In the genomic region with DNA sequence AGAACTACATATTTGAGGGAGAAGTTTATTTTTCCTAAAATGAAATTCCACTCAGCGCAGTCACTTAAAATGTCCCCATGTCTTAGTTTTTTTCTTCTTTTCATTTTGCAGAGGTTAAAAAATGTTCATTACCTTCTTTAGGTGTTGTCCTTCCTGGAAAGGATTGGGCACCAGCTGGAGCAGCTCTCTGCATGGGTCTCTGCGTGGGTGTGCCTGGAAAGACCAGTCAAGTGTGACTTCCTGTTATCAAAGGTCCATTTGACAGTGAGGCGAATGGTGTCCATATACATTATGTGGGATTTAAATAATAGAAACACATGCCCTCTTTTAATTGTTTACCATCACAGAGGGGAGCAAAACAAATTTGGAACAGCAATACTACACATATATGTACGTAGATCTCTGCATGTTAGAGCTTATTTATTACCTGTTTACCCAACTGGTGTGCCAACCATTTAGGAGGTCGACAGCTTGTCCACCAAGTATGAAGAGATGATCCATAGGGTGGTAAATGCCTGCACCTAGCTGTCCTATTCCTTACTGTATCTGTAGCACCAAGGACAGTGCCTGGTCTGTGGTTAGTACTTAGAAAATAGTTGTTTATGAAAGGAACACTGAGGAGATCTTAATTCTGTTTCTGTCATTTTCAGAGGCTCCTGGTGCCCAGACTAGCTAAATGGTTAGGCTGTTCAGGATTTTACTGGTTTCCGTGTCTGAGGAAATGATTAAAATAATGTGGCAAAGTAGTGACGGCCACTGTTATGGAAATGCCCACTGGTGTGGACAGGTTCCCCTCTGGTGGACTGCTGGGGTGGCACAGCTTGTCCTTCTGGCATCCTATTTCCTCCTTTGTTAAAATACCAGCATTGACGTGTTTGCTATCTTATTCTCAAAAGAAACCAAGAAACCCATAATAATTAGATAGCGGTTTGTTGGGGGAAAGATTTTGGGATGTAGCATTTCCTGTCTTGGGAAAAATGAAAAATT, we compare ENCODE assay signal across 8 cellular contexts.
DNase-seq lines count a peak whose midpoint lies in the region; TF ChIP-seq lines count a peak whose summit lies in the region.

No MANE protein-coding gene starts in this region.

- H2BK12ac ChIP-seq in trophoblast cell (ENCODE audit: low read length) = no peak overlapping the region

- POLR2A ChIA-PET in AG04450 (lab: Yijun Ruan, JAX) = no interaction called here

- H3K23ac ChIP-seq in trophoblast cell (ENCODE audit: low read length) = no peak overlapping the region

- H4K12ac ChIP-seq in trophoblast cell (ENCODE audit: low read depth, low read length) = no peak overlapping the region

- H3K9me2 ChIP-seq in GM23248 (ENCODE audit: insufficient read depth) = no peaks in the 10 kb centered on the region

- H3K14ac ChIP-seq in trophoblast cell (ENCODE audit: low read length) = no peak overlapping the region

- H4K91ac ChIP-seq in trophoblast cell (ENCODE audit: low read depth, low read length) = no peak overlapping the region

- H2BK5ac ChIP-seq in trophoblast cell (ENCODE audit: low read depth, low read length, poor library complexity) = no peak overlapping the region

- H2BK120ac ChIP-seq in trophoblast cell (ENCODE audit: insufficient read depth, low read length, poor library complexity) = no peak overlapping the region

- H2AFZ ChIP-seq in GM23248 (no peak overlapping the region), trophoblast cell (ENCODE audit: insufficient read depth, low read length, poor library complexity) (no peak overlapping the region)

- TF ChIP-seq CTCF in AG04450 (IDR thresholded peaks at IDR 0.05; ENCODE audit: low read depth, low read length) = peak; percentile 24; the same call in 1 of the 2 replicates
- TF ChIP-seq CTCF in fibroblast of villous mesenchyme (IDR thresholded peaks at IDR 0.05; ENCODE audit: insufficient read depth, low read depth, low read length) = peak; percentile 30

- H3K18ac ChIP-seq in trophoblast cell (ENCODE audit: low read length) = no peak overlapping the region

- H3K9ac ChIP-seq in GM23248 = no peak overlapping the region
- no peak overlapping the region for H3K9ac ChIP-seq in trophoblast cell (ENCODE audit: low read length)

- in situ Hi-C loops in GM23248 (cut with MboI) = no loop called here

- no peaks in the 10 kb centered on the region for H3F3A ChIP-seq in GM23248 (ENCODE audit: insufficient read depth)

- no peaks in the 10 kb centered on the region for H3K79me2 ChIP-seq in GM23248 (ENCODE audit: insufficient read depth)
- H3K79me2 ChIP-seq in trophoblast cell (ENCODE audit: control insufficient read depth, insufficient read depth, low read length, poor library complexity) = no peaks in the 10 kb centered on the region

- H4K8ac ChIP-seq in trophoblast cell (ENCODE audit: low read depth, low read length) = no peak overlapping the region

- no peaks in the 10 kb centered on the region for H3K79me1 ChIP-seq in trophoblast cell (ENCODE audit: low read length)

- no peaks in the 10 kb centered on the region for H4K20me1 ChIP-seq in GM23248 (ENCODE audit: insufficient read depth)

- H3K4ac ChIP-seq in trophoblast cell (ENCODE audit: low read depth, low read length) = no peak overlapping the region

- H2AK5ac ChIP-seq in trophoblast cell (ENCODE audit: low read length) = no peak overlapping the region

- no peaks in the 10 kb centered on the region for H3K36me3 ChIP-seq in GM23248 (ENCODE audit: low read depth)
- H3K36me3 ChIP-seq in trophoblast cell (ENCODE audit: control insufficient read depth in 1 of 2, insufficient read depth in 2 of 2, low read length in 2 of 2) = no peaks in the 10 kb centered on the region

- no peak for DNase-seq in AG04450 (ENCODE audit: low read depth, low spot score)
- peak; percentile 58 for DNase-seq in GM23248
- DNase-seq in RPMI7951 (ENCODE audit: low read depth) = peak; percentile 2
- no peak for DNase-seq in fibroblast of villous mesenchyme (ENCODE audit: low read depth)
- DNase-seq in trophoblast cell = no peak
- no peak for DNase-seq in NCI-H2171 treated with DMSO at 0.1 percent for 48 hours (lab: John Stamatoyannopoulos, UW)
- DNase-seq in foreskin melanocyte = no peak
- no peak for DNase-seq in NCI-H524 treated with DMSO at 0.1 percent for 48 hours (lab: John Stamatoyannopoulos, UW)

- H3K27ac ChIP-seq in AG04450 (ENCODE audit: low read depth, low read length) = no peak overlapping the region
- H3K27ac ChIP-seq in GM23248 = no peak overlapping the region
- no peak overlapping the region for H3K27ac ChIP-seq in trophoblast cell (ENCODE audit: low read depth, low read length)

- CTCF ChIA-PET in AG04450 (lab: Charles Lee) = interaction anchor here (1.4 to 2.0 kb wide), 3 partner anchors 18 to 490 kb away, joined by 4 to 6 read pairs (median 4); no protein-coding TSS in a partner anchor

- no peak overlapping the region for H3K4me2 ChIP-seq in GM23248 (ENCODE audit: unreplicated experiment)
- H3K4me2 ChIP-seq in trophoblast cell (ENCODE audit: low read length) = no peak overlapping the region

- H3K27me3 ChIP-seq in AG04450 (ENCODE audit: control insufficient read depth, insufficient read depth, low read length) = no peaks in the 10 kb centered on the region
- H3K27me3 ChIP-seq in GM23248 (replicated peaks; ENCODE audit: insufficient read depth) = no peaks in the 10 kb centered on the region
- no peaks in the 10 kb centered on the region for H3K27me3 ChIP-seq in trophoblast cell (ENCODE audit: insufficient read depth, low read length)

- H3K4me3 ChIP-seq in AG04450 (ENCODE audit: low read depth, low read length) = no peak overlapping the region
- H3K4me3 ChIP-seq in GM23248 = no peak overlapping the region
- no peak overlapping the region for H3K4me3 ChIP-seq in fibroblast of villous mesenchyme (ENCODE audit: low read depth, low read length)
- H3K4me3 ChIP-seq in trophoblast cell (ENCODE audit: low read depth, low read length) = no peak overlapping the region

- 49 to 50% methylated on average over 9 of the region's 9 CpGs for WGBS in GM23248 (ENCODE audit: low coverage in 1 of 2, low lambda C conversion rate in 2 of 2, missing lambda C conversion rate in 2 of 2), 2 experiments
- WGBS in trophoblast cell (ENCODE audit: extremely low coverage, insufficient coverage, insufficient read length) = no CpG with 5 or more reads among the region's 9 CpGs

- H3K9me3 ChIP-seq in AG04450 (ENCODE audit: control insufficient read depth, insufficient read depth, low read length) (no peaks in the 10 kb centered on the region), GM23248 (ENCODE audit: low read depth) (no peaks in the 10 kb centered on the region), trophoblast cell (ENCODE audit: insufficient read depth, low read depth, low read length) (no peaks in the 10 kb centered on the region)

- H3K4me1 ChIP-seq in GM23248 (ENCODE audit: insufficient read depth) (no peaks in the 10 kb centered on the region), trophoblast cell (ENCODE audit: control insufficient read depth in 1 of 2, insufficient read depth in 2 of 2, low read length in 2 of 2) (no peaks in the 10 kb centered on the region)

Comparison
In these comparisons a context has a peak if more than half of its experiments do, and no peak if none do; other contexts are left out.
1. DNase-seq: peak in GM23248 (single experiment) and RPMI7951 (single experiment); none in AG04450 (single experiment), fibroblast of villous mesenchyme (single experiment), trophoblast cell (0 of 2), NCI-H2171 treated with DMSO at 0.1 percent for 48 hours (single experiment), foreskin melanocyte (single experiment) and NCI-H524 treated with DMSO at 0.1 percent for 48 hours (single experiment).